ENCODE assay signal across 8 cellular contexts in genomic region chr1:247332215-247332900, GRCh38. TPM values are rescaled to one million over a fixed set of nuclear protein-coding genes. Genes with fewer than 3 reads are reported as not detected.
A peak's percentile ranks its signal among the peaks of the same experiment; 100 is the strongest.
DNase-seq lines count a peak whose midpoint lies in the region; ATAC-seq and TF ChIP-seq lines count a peak whose summit lies in the region.

No MANE protein-coding gene starts in this region.

- H3K36me3 Mint-ChIP-seq in neural progenitor cell = peaks cover 30% of the 10 kb centered on the region

- peaks cover 92% of the 10 kb centered on the region for H3K79me2 ChIP-seq in neural progenitor cell (ENCODE audit: low read depth)

- peaks cover 82% of the 10 kb centered on the region for H4K20me1 ChIP-seq in neural progenitor cell (ENCODE audit: low read depth)

- H3K27ac ChIP-seq in neural progenitor cell (peak overlapping the region; percentile 33), thoracic aorta (peak overlapping the region; percentile 70 to 91)

- no peaks in the 10 kb centered on the region for H3K9me3 ChIP-seq in NT2/D1 (ENCODE audit: insufficient read depth, low read length)
- H3K9me3 ChIP-seq in neural progenitor cell (ENCODE audit: low read depth) = no peaks in the 10 kb centered on the region
- H3K9me3 ChIP-seq in thoracic aorta = no peaks in the 10 kb centered on the region

- H3F3A ChIP-seq in neural progenitor cell (ENCODE audit: low read depth) = peaks cover 6% of the 10 kb centered on the region

- H3K9me3 Mint-ChIP-seq in neural progenitor cell = no peaks in the 10 kb centered on the region

- H3K36me3 ChIP-seq in NT2/D1 (ENCODE audit: insufficient read depth, insufficient read length, low read length) = peaks cover 71% of the 10 kb centered on the region
- H3K36me3 ChIP-seq in neural progenitor cell = no peaks in the 10 kb centered on the region
- H3K36me3 ChIP-seq in thoracic aorta = peaks cover 16% of the 10 kb centered on the region

- H3K9ac ChIP-seq in NT2/D1 (ENCODE audit: insufficient read length, low read depth) = peak overlapping the region; percentile 97
- peak overlapping the region; percentile 54 for H3K9ac ChIP-seq in neural progenitor cell

- H3K4me2 ChIP-seq in neural progenitor cell = peak overlapping the region; percentile 93

- peak overlapping the region; percentile 92 for H3K4me3 Mint-ChIP-seq in neural progenitor cell

- ATAC-seq in GM18508 (IDR thresholded peaks at IDR 0.05; ENCODE audit: insufficient read depth, unreplicated experiment) (peak; percentile 20), HG02973 (IDR thresholded peaks at IDR 0.05; ENCODE audit: unreplicated experiment) (peak; percentile 47), thoracic aorta (ENCODE audit: insufficient number of reproducible peaks, low FRiP score, low read depth) (no peak)

- no peaks in the 10 kb centered on the region for H3K27me3 ChIP-seq in NT2/D1 (ENCODE audit: insufficient read depth, insufficient read length)
- no peaks in the 10 kb centered on the region for H3K27me3 ChIP-seq in neural progenitor cell
- no peaks in the 10 kb centered on the region for H3K27me3 ChIP-seq in thoracic aorta (replicated peaks; ENCODE audit: insufficient read depth)

- H3K4me1 ChIP-seq in NT2/D1 (ENCODE audit: insufficient read depth, insufficient read length) (peaks cover 36% of the 10 kb centered on the region), neural progenitor cell (peaks cover 36% of the 10 kb centered on the region), thoracic aorta (ENCODE audit: control insufficient read depth in 1 of 2, low read depth in 2 of 2) (peaks cover 6 to 21% of the 10 kb centered on the region in 2 donors)

- DNase-seq in AG08395 (ENCODE audit: low spot score) = peak; percentile 48
- no peak for DNase-seq in NT2/D1 (ENCODE audit: low read depth, low spot score)
- DNase-seq in activated T-helper 1 cell treated with Interleukin-2 at 50 U/mL for 16 hours (ENCODE audit: low read depth) = peak; percentile 25
- peak; percentile 44 for DNase-seq in fibroblast of mammary gland (ENCODE audit: low read depth)
- peak; percentile 76 for DNase-seq in neural progenitor cell (ENCODE audit: low spot score)
- no peak for DNase-seq in thoracic aorta (ENCODE audit: low spot score)

- H3K4me3 ChIP-seq in NT2/D1 (ENCODE audit: insufficient read length, low read depth) (peak overlapping the region; percentile 89), fibroblast of mammary gland (ENCODE audit: control insufficient read depth, low read depth, low read length) (peak overlapping the region; percentile 80), neural progenitor cell (peak overlapping the region; percentile 100), thoracic aorta (peak overlapping the region; percentile 96)

- peaks cover 53% of the 10 kb centered on the region for H3K4me1 Mint-ChIP-seq in neural progenitor cell

- peak overlapping the region; percentile 88 for H3K27ac Mint-ChIP-seq in neural progenitor cell

- TF ChIP-seq CTCF in fibroblast of mammary gland (conservative IDR thresholded peaks at IDR 0.05; ENCODE audit: control insufficient read depth, insufficient read depth, low read depth, low read length) (no peak), neural progenitor cell (IDR thresholded peaks at IDR 0.05) (no peak), thoracic aorta (IDR thresholded peaks at IDR 0.05) (no peak)

- H2AFZ ChIP-seq in neural progenitor cell (replicated peaks) = no peak overlapping the region

- peaks cover 3% of the 10 kb centered on the region for H3K27me3 Mint-ChIP-seq in neural progenitor cell (ENCODE audit: insufficient read depth, low read depth)

RNA-seq across cellular contexts. Expression of gene ZNF496, which starts 0.7 kb away (rescaled TPM):
- 30.1 and 97.7 TPM in 2 replicates for total RNA-seq in neural progenitor cell (ENCODE audit: low replicate concordance)
- 10 to 100 TPM; 37.0 to 55.4 TPM for total RNA-seq in thoracic aorta

Comparison
In these comparisons a context has a peak if more than half of its experiments do, and no peak if none do; other contexts are left out.
1. DNase-seq: peak in AG08395 (single experiment), activated T-helper 1 cell treated with Interleukin-2 at 50 U/mL for 16 hours (single experiment), fibroblast of mammary gland (single experiment) and neural progenitor cell (single experiment); none in NT2/D1 (single experiment) and thoracic aorta (single experiment).
2. Peak in every context shown above with its lines, with median percentiles within 50 percentile points of each other: H3K4me3 ChIP-seq.